1 cellular context compared by ENCODE assay signal in the genomic region with DNA sequence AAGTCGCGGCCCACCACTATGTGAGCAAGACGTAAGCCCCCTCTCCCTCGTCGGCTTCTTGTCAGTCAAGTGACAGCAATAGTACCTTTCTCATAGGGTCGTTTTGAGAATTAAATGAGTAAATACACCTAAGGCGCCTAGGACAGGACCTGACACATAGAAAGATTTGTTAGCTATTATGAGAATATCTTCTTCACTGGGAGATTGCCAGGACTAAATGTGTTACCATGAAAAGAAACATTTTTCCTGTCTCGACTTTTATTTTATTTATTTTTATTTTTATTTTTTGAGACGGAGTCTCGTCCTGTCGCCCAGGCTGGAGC.
TF ChIP-seq lines count a peak whose summit lies in the region.

No MANE protein-coding gene starts in this region.

TF ChIP-seq in H1, 55 proteins besides CTCF, POLR2A, EP300 and RAD21:
- TF ChIP-seq CTBP2 (IDR thresholded peaks at IDR 0.05; ENCODE audit: borderline replicate concordance, insufficient read depth, insufficient read length, low read length) (no peak), KDM4A (IDR thresholded peaks at IDR 0.05; ENCODE audit: low read depth, low read length, severe bottlenecking) (no peak), POLR2AphosphoS5 (IDR thresholded peaks at IDR 0.05; ENCODE audit: low read depth, low read length) (no peak), SIN3A (conservative IDR thresholded peaks at IDR 0.05 in 1 of 2, IDR thresholded peaks at IDR 0.05 in 1 of 2; ENCODE audit: low read depth in 1 of 2, low read length in 2 of 2) (no peak), FOSL1 (IDR thresholded peaks at IDR 0.05; ENCODE audit: insufficient read depth, low read depth, low read length) (no peak), GTF2F1 (IDR thresholded peaks at IDR 0.05; ENCODE audit: borderline replicate concordance, low read depth, low read length) (no peak), SIX5 (IDR thresholded peaks at IDR 0.05; ENCODE audit: low read depth, low read length) (no peak), TBP (IDR thresholded peaks at IDR 0.05; ENCODE audit: low read depth, low read length) (no peak), NRF1 (IDR thresholded peaks at IDR 0.05; ENCODE audit: low read depth, low read length) (no peak), BACH1 (IDR thresholded peaks at IDR 0.05; ENCODE audit: low read length) (no peak), CEBPB (IDR thresholded peaks at IDR 0.05; ENCODE audit: low read depth, low read length) (no peak), JUND (IDR thresholded peaks at IDR 0.05; ENCODE audit: low read length) (no peak), RXRA (IDR thresholded peaks at IDR 0.05; ENCODE audit: insufficient read depth, low read depth, low read length) (no peak), ATF3 (IDR thresholded peaks at IDR 0.05; ENCODE audit: insufficient read depth, low read depth, low read length) (no peak), MAX (IDR thresholded peaks at IDR 0.05) (no peak)
TF ChIP-seq in H1: peak in this region for 0.
